ENCODE assay signal across 13 cellular contexts in genomic region chr16:53775106-53775820, GRCh38.
A peak's percentile ranks its signal among the peaks of the same experiment; 100 is the strongest.
DNase-seq lines count a peak whose midpoint lies in the region; ATAC-seq, FAIRE-seq and TF ChIP-seq lines count a peak whose summit lies in the region.
"Had no signal": no experiment of that assay in that cellular context is flagged by ENCODE, and none has a peak within 500 bp of the region (broad histone marks: within the 10 kb centered on the region; RNA-seq: fewer than 3 reads in every experiment).

No MANE protein-coding gene starts in this region.

- TF ChIP-seq POLR2A in GM12891 (IDR thresholded peaks at IDR 0.05; ENCODE audit: low read depth, low read length) (no peak), esophagus squamous epithelium (IDR thresholded peaks at IDR 0.05) (no peak)

- H3K27ac ChIP-seq in Panc1 (ENCODE audit: low read length) (peak overlapping the region; percentile 74), epithelial cell of prostate (peak overlapping the region; percentile 68), small intestine (ENCODE audit: low read depth in 1 of 2, low read length in 1 of 2) (no peak overlapping the region), esophagus squamous epithelium (peak overlapping the region in 2 of 4 donors; percentile 42 to 46)

- CTCF ChIA-PET in Panc1 (lab: Charles Lee), result interaction anchor here (0.6 kb wide), 1 partner anchor 104 kb away, joined by 10 read pairs; no protein-coding TSS in a partner anchor

- peak; percentile 52 for ATAC-seq in Panc1
- ATAC-seq in GM18867 (IDR thresholded peaks at IDR 0.05; ENCODE audit: unreplicated experiment), result no peak
- no peak for ATAC-seq in HG03045 (IDR thresholded peaks at IDR 0.05; ENCODE audit: unreplicated experiment)

- FAIRE-seq in GM12891 (lab: Jason Lieb, UNC), result no peak
- FAIRE-seq in small intestine (lab: Jason Lieb, UNC), result no peak

- in situ Hi-C loops in Panc1 (cut with HindIII; ENCODE audit: low pct_unique_long_range_greater_than_20kb, low sequenced_read_pairs), result no loop called here

- H3K4me1 ChIP-seq in Panc1 (ENCODE audit: control insufficient read depth, insufficient read depth, low read length), result peaks cover 71% of the 10 kb centered on the region
- peaks cover 0 to 9% of the 10 kb centered on the region in 2 donors for H3K4me1 ChIP-seq in small intestine (ENCODE audit: control insufficient read depth in 2 of 2, insufficient read depth in 1 of 2, low read depth in 1 of 2, low read length in 1 of 2)
- peaks cover 17 to 91% (median 35%) of the 10 kb centered on the region in 3 donors for H3K4me1 ChIP-seq in esophagus squamous epithelium

- WGBS in small intestine, 3 donors, result 50 to 66% (median 54%) methylated on average over 2 of the region's 2 CpGs
- WGBS in esophagus squamous epithelium, 2 donors, result 67 to 71% methylated on average over 2 of the region's 2 CpGs

- POLR2A ChIA-PET in Panc1 (lab: Charles Lee), result interaction anchor here (0.5 to 0.6 kb wide), 2 partner anchors 43 to 512 kb away, joined by 4 to 5 read pairs; no protein-coding TSS in a partner anchor

- H3K36me3 ChIP-seq in Panc1 (ENCODE audit: control insufficient read depth, insufficient read depth, low read length) (no peaks in the 10 kb centered on the region), small intestine (ENCODE audit: control insufficient read depth in 2 of 2, insufficient read depth in 2 of 2, low read length in 2 of 2) (no peaks in the 10 kb centered on the region), esophagus squamous epithelium (no peaks in the 10 kb centered on the region)

- H3K4me3 ChIP-seq in Panc1 (ENCODE audit: low read depth in 2 of 2, low read length in 2 of 2) (no peak overlapping the region; a peak in 1 of 4 replicates), small intestine (ENCODE audit: low read depth in 1 of 2, low read length in 2 of 2) (no peak overlapping the region), esophagus squamous epithelium (no peak overlapping the region)
- H3K4me3 ChIP-seq: coronary artery had no signal

- TF ChIP-seq CTCF in Panc1 (IDR thresholded peaks at IDR 0.05) (no peak), esophagus squamous epithelium (IDR thresholded peaks at IDR 0.05) (no peak)

- BruUV-seq in Panc1 (replicated peaks; lab: Mats Ljungman, UMichigan), result no TSS peak

- no peak for DNase-seq in GM12891 (ENCODE audit: insufficient read length, low spot score)
- DNase-seq in Panc1 (ENCODE audit: low read depth, low spot score), result no peak
- DNase-seq in epithelial cell of prostate (ENCODE audit: low read depth, low spot score), result no peak
- DNase-seq in small intestine, result peak; percentile 43
- no peak for DNase-seq in esophagus squamous epithelium (lab: John Stamatoyannopoulos, UW)
- DNase-seq in NCI-H2107 (lab: John Stamatoyannopoulos, UW), result no peak
- DNase-seq: activated naive CD8-positive, alpha-beta T cell treated with anti-CD3 and anti-CD28 coated beads, Interleukin-2, amount 10 ng/mL, durations not matched to agents 7 days and 5 days; CD8-positive, alpha-beta memory T cell; NCI-H2227 treated with DMSO at 0.1 percent for 48 hours; retina had no signal

- H3K27me3 ChIP-seq in Panc1 (ENCODE audit: control insufficient read depth, insufficient read depth, low read length) (no peaks in the 10 kb centered on the region), small intestine (ENCODE audit: control insufficient read depth in 2 of 2, insufficient read depth in 2 of 2, low read length in 2 of 2) (no peaks in the 10 kb centered on the region), esophagus squamous epithelium (no peaks in the 10 kb centered on the region)

- no peaks in the 10 kb centered on the region for H3K9me3 ChIP-seq in Panc1 (ENCODE audit: control insufficient read depth, insufficient read depth, low read depth, low read length)
- no peaks in the 10 kb centered on the region for H3K9me3 ChIP-seq in small intestine (ENCODE audit: control insufficient read depth, low read depth)
- no peaks in the 10 kb centered on the region for H3K9me3 ChIP-seq in esophagus squamous epithelium

- intact Hi-C loops in Panc1 (cut with micrococcal nuclease; ENCODE audit: unreplicated experiment) (loop anchor here (10.0 kb wide), 1 partner anchor 510 kb away; the partner anchor contains the start of gene IRX3), esophagus squamous epithelium (cut with DNase I) (loop anchor here (10.0 kb wide), 1 partner anchor 120 kb away; no protein-coding TSS in a partner anchor)

TF ChIP-seq in GM12891, 5 proteins besides CTCF, POLR2A, EP300 and RAD21:
- no peak for TF ChIP-seq TAF1 (IDR thresholded peaks at IDR 0.05; ENCODE audit: low read depth, low read length)
- peak; percentile 31; the same call in 1 of the 2 replicates for TF ChIP-seq SPI1 (IDR thresholded peaks at IDR 0.05; ENCODE audit: low read depth, low read length)
- no peak for TF ChIP-seq PAX5 (IDR thresholded peaks at IDR 0.05; ENCODE audit: insufficient read depth, low read length, severe bottlenecking)
- TF ChIP-seq POLR2AphosphoS5 (IDR thresholded peaks at IDR 0.05; ENCODE audit: low read depth, low read length), result no peak
- TF ChIP-seq POU2F2 (IDR thresholded peaks at IDR 0.05; ENCODE audit: low read depth, low read length), result no peak

Comparison
In these comparisons a context has a peak if more than half of its experiments do, and no peak if none do; other contexts are left out.
1. H3K27ac ChIP-seq: peak in Panc1 (single experiment) and epithelial cell of prostate (single experiment); none in small intestine (0 of 2).